In genomic region chr3:66858656-66859381, GRCh38 we compare ENCODE assay signal across 1 cellular context.
TF ChIP-seq lines count a peak whose summit lies in the region.

No MANE protein-coding gene starts in this region.

TF ChIP-seq in GM12878, 131 proteins besides CTCF, POLR2A, EP300 and RAD21:
- TF ChIP-seq RB1 (IDR thresholded peaks at IDR 0.05; ENCODE audit: borderline replicate concordance) (no peak), NFIC (IDR thresholded peaks at IDR 0.05; ENCODE audit: low read depth, low read length) (no peak), TAF1 (IDR thresholded peaks at IDR 0.05; ENCODE audit: borderline replicate concordance, low read depth, low read length) (no peak), ZNF592 (IDR thresholded peaks at IDR 0.05) (no peak), SUZ12 (IDR thresholded peaks at IDR 0.05; ENCODE audit: unreplicated experiment) (no peak), ZNF24 (IDR thresholded peaks at IDR 0.05) (no peak), CHD1 (IDR thresholded peaks at IDR 0.05; ENCODE audit: low read depth, low read length) (no peak), NKRF (conservative IDR thresholded peaks at IDR 0.05) (no peak)
